ENCODE assay signal across 8 cellular contexts in genomic region chr4:165493359-165493758, GRCh38.
A peak's percentile ranks its signal among the peaks of the same experiment; 100 is the strongest.
DNase-seq lines count a peak whose midpoint lies in the region; ATAC-seq and TF ChIP-seq lines count a peak whose summit lies in the region.

No MANE protein-coding gene starts in this region.

- no peaks in the 10 kb centered on the region for H3K9me3 Mint-ChIP-seq in activated naive CD8-positive, alpha-beta T cell (ENCODE audit: low read depth)

- no peaks in the 10 kb centered on the region for H3K36me3 ChIP-seq in BJ (ENCODE audit: control insufficient read depth, insufficient read depth, low read length)

- H3K27me3 Mint-ChIP-seq in activated naive CD8-positive, alpha-beta T cell = peaks cover 20% of the 10 kb centered on the region

- H3K4me3 ChIP-seq in BJ (ENCODE audit: low read depth, low read length) = no peak overlapping the region

- TF ChIP-seq CTCF in BJ (IDR thresholded peaks at IDR 0.05; ENCODE audit: insufficient read depth, low read depth, low read length) = peak; percentile 74

- DNase-seq in BJ (ENCODE audit: low read depth) = no peak
- DNase-seq in SKM-1 (lab: John Stamatoyannopoulos, UW; ENCODE audit: unreplicated experiment) = peak; percentile 49
- DNase-seq in left ventricle myocardium superior = peak; percentile 79
- DNase-seq in sciatic nerve (ENCODE audit: low spot score) = peak; percentile 82
- DNase-seq in NCI-H1092 (lab: John Stamatoyannopoulos, UW) = no peak

- ATAC-seq in GM19328 (IDR thresholded peaks at IDR 0.05; ENCODE audit: unreplicated experiment) (peak; percentile 90), HG03457 (IDR thresholded peaks at IDR 0.05; ENCODE audit: unreplicated experiment) (peak; percentile 99), left ventricle myocardium superior (peak; percentile 93), sciatic nerve (peak; percentile 93)

- intact Hi-C loops in left ventricle myocardium superior (cut with micrococcal nuclease) (no loop called here), sciatic nerve (cut with DNase I) (no loop called here)

- CTCF ChIA-PET in BJ (lab: Yijun Ruan, JAX) = interaction anchor here (0.8 to 2.8 kb wide), 10 partner anchors 9 to 594 kb away, joined by 3 to 9 read pairs (median 4); no protein-coding TSS in a partner anchor

- peaks cover 3% of the 10 kb centered on the region for H3K4me1 Mint-ChIP-seq in activated naive CD8-positive, alpha-beta T cell (ENCODE audit: low read depth)

- peak overlapping the region; percentile 80 for H3K4me3 Mint-ChIP-seq in activated naive CD8-positive, alpha-beta T cell

- no peaks in the 10 kb centered on the region for H3K27me3 ChIP-seq in BJ (ENCODE audit: control insufficient read depth, insufficient read depth, low read length)

- POLR2A ChIA-PET in BJ (lab: Charles Lee) = no interaction called here

- H3K27ac Mint-ChIP-seq in activated naive CD8-positive, alpha-beta T cell = no peak overlapping the region

- no peaks in the 10 kb centered on the region for H3K36me3 Mint-ChIP-seq in activated naive CD8-positive, alpha-beta T cell

Comparison
In these comparisons a context has a peak if more than half of its experiments do, and no peak if none do; other contexts are left out.
1. DNase-seq: peak in SKM-1 (single experiment), left ventricle myocardium superior (single experiment) and sciatic nerve (single experiment); none in BJ (single experiment) and NCI-H1092 (single experiment).
2. Peak in every context shown above with its lines, with median percentiles within 50 percentile points of each other: ATAC-seq.